ENCODE assay signal across 9 cellular contexts in the genomic region with DNA sequence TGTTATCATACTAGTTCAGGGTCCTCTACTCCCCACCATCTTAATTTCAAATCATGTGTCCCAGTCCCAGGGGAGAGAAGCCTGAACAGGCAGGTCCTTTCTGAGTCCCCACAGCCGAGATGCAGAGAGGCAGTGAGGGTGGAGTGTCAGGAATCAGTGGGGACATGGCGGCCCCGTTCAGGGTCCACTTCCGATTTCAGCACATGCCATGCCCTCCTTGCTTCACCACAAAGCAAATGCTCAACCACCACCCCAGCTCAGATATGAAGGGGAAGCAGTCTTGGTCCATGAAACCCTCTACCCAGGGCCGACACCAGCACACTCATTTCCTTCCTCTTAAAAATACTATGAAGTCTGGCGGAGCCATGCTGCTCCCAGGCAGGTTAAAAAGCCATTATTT. TPM values are rescaled to one million over a fixed set of nuclear protein-coding genes. Genes with fewer than 3 reads are reported as not detected.
A peak's percentile ranks its signal among the peaks of the same experiment; 100 is the strongest.
DNase-seq lines count a peak whose midpoint lies in the region; ATAC-seq, FAIRE-seq and TF ChIP-seq lines count a peak whose summit lies in the region.
"Had no signal": no experiment of that assay in that cellular context is flagged by ENCODE, and none has a peak within 500 bp of the region (broad histone marks: within the 10 kb centered on the region; RNA-seq: fewer than 3 reads in every experiment).

No MANE protein-coding gene starts in this region.

- peak overlapping the region; percentile 67 for H3K9ac ChIP-seq in SU-DHL-6 (ENCODE audit: low read length)

- H3K36me3 ChIP-seq in SU-DHL-6 (ENCODE audit: low read length) = no peaks in the 10 kb centered on the region
- no peaks in the 10 kb centered on the region for H3K36me3 ChIP-seq in testis (ENCODE audit: low read depth, missing control alignments)

- 69 to 75% methylated on average over 6 of the region's 6 CpGs for WGBS in testis, 2 donors

- H3K4me2 ChIP-seq in SU-DHL-6 (ENCODE audit: low read depth, low read length, poor library complexity, severe bottlenecking) = peak overlapping the region; percentile 98

- H2AFZ ChIP-seq in SU-DHL-6 (ENCODE audit: low read depth, low read length, severe bottlenecking) = peak overlapping the region; percentile 46

- TF ChIP-seq POLR2A in testis (IDR thresholded peaks at IDR 0.05) = no peak

- no peaks in the 10 kb centered on the region for H3K9me3 ChIP-seq in SU-DHL-6 (ENCODE audit: insufficient read depth, low read length)
- no peaks in the 10 kb centered on the region for H3K9me3 ChIP-seq in testis

- H3K27ac ChIP-seq in SU-DHL-6 (ENCODE audit: low read depth, low read length) = peak overlapping the region; percentile 94
- no peak overlapping the region for H3K27ac ChIP-seq in testis

- peak; percentile 92 for FAIRE-seq in GM19239 (lab: Jason Lieb, UNC)
- FAIRE-seq: TTC549 had no signal

- intact Hi-C loops in testis (cut with DNase I; ENCODE audit: low total_unique reads) = no loop called here

- TF ChIP-seq CTCF in SU-DHL-6 (IDR thresholded peaks at IDR 0.05; ENCODE audit: insufficient read depth, low read length, poor library complexity, severe bottlenecking) = no peak
- TF ChIP-seq CTCF in testis (IDR thresholded peaks at IDR 0.05) = no peak

- H3K9me2 ChIP-seq in SU-DHL-6 (replicated peaks; ENCODE audit: insufficient read depth, low read length) = no peaks in the 10 kb centered on the region

- H4K20me1 ChIP-seq in SU-DHL-6 (ENCODE audit: low read depth, low read length) = no peaks in the 10 kb centered on the region

- DNase-seq in AML-193 (lab: John Stamatoyannopoulos, UW) = peak; percentile 59 to 61
- DNase-seq in GM19239 (ENCODE audit: insufficient read length, low spot score) = no peak
- peak; percentile 54 for DNase-seq in germinal center (ENCODE audit: low spot score)
- no peak for DNase-seq in testis
- no peak for DNase-seq in stimulated activated CD4-positive, alpha-beta T cell treated with anti-CD3 and anti-CD28 coated beads, Interleukin-4, amount 100 ng/mL, for 24 hours
- no peak for DNase-seq in activated gamma-delta T cell treated with Interleukin-2 at 50 U/mL for 16 hours

- H3K4me1 ChIP-seq in testis = peaks cover 8% of the 10 kb centered on the region

- peaks cover 13% of the 10 kb centered on the region for H3K79me2 ChIP-seq in SU-DHL-6 (ENCODE audit: insufficient read depth, low read length)

- no peak for ATAC-seq in HG02970 (IDR thresholded peaks at IDR 0.05; ENCODE audit: low FRiP score, unreplicated experiment)

- no peaks in the 10 kb centered on the region for H3K27me3 ChIP-seq in SU-DHL-6 (ENCODE audit: low read length)
- H3K27me3 ChIP-seq in testis = no peaks in the 10 kb centered on the region

- peaks cover 56% of the 10 kb centered on the region for H3F3A ChIP-seq in SU-DHL-6 (ENCODE audit: insufficient read depth)

- H3K4me3 ChIP-seq in SU-DHL-6 (ENCODE audit: insufficient read depth, low read length, poor library complexity, severe bottlenecking) (no peak overlapping the region), testis (no peak overlapping the region)

RNA-seq across cellular contexts. Expression of a gene that starts 5.1 kb away (rescaled TPM):
- total RNA-seq in testis = 1 to 10 TPM; 4.8 to 8.0 TPM
- 7.7 TPM for polyA plus RNA-seq in testis (ENCODE audit: insufficient read depth, low read depth, low replicate concordance)

RNA-seq across cellular contexts. Expression of a gene that starts 33.7 kb away (rescaled TPM):
- total RNA-seq in testis = 100 to 1,000 TPM; 162 to 219 TPM
- 189 TPM for polyA plus RNA-seq in testis (ENCODE audit: insufficient read depth, low read depth, low replicate concordance)

RNA-seq across cellular contexts. Expression of a gene that starts 45.7 kb away (rescaled TPM):
- total RNA-seq in testis = 10 to 100 TPM; 32.8 to 34.2 TPM
- 32.4 TPM for polyA plus RNA-seq in testis (ENCODE audit: insufficient read depth, low read depth, low replicate concordance)

Comparison
In these comparisons a context has a peak if more than half of its experiments do, and no peak if none do; other contexts are left out.
1. DNase-seq: peak in AML-193 (2 of 2) and germinal center (single experiment); none in GM19239 (single experiment), testis (single experiment), stimulated activated CD4-positive, alpha-beta T cell treated with anti-CD3 and anti-CD28 coated beads, Interleukin-4, amount 100 ng/mL, for 24 hours (single experiment) and activated gamma-delta T cell treated with Interleukin-2 at 50 U/mL for 16 hours (single experiment).